30 cellular contexts compared by ENCODE assay signal in the genomic region with DNA sequence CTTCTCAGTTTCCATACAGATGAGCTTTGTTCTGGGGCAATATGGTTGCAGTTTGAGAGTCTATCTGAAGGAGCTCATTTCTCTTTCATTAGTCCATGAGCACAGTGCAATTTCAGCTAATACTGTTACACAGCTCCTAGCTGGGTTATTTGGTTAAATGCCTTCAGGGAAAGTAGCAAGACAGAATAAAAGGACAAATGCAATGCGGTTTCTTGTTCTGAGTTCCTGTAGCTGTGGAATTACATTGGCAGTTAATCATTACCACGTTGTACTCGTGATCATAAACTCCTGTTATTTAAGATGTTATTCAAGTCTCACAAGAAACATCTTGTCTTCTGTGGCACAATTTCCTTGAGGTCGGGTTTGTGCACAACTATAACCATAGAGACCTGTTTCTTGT.
"Had no signal": no experiment of that assay in that cellular context is flagged by ENCODE, and none has a peak within 500 bp of the region (broad histone marks: within the 10 kb centered on the region; RNA-seq: fewer than 3 reads in every experiment).

No MANE protein-coding gene starts in this region.

- H3K27ac Mint-ChIP-seq: activated CD8-positive, alpha-beta T cell treated with anti-CD3 and anti-CD28 coated beads, Interleukin-2, amount 10 ng/mL, durations not matched to agents 7 days and 5 days; activated naive CD4-positive, alpha-beta T cell treated with anti-CD3 and anti-CD28 coated beads, Interleukin-2, amount 50 U/mL, for 72 hours; activated naive CD8-positive, alpha-beta T cell treated with anti-CD3 and anti-CD28 coated beads, Interleukin-2, amount 50 U/mL, for 24 hours; brain; T-helper 1 cell treated with Interleukin-12 subunit alpha and Interleukin-12 subunit beta and Interleukin-4 antibody, amounts not matched to agents 30 μg/mL and 1 μg/mL, for 36 hours; WTC11 had no signal

- DNase-seq: activated CD4-positive, alpha-beta T cell treated with anti-CD3 and anti-CD28 coated beads for 48 hours; activated CD4-positive, alpha-beta T cell treated with anti-CD3 and anti-CD28 coated beads, Interleukin-2, amount 50 U/mL, for 4 hours; activated CD4-positive, CD25-positive, alpha-beta regulatory T cell treated with anti-CD3 and anti-CD28 coated beads, Interleukin-2, amount 50 U/mL, for 72 hours; activated CD8-positive, alpha-beta memory T cell treated with anti-CD3 and anti-CD28 coated beads, Interleukin-2, amount 50 U/mL, for 48 hours; activated CD8-positive, alpha-beta T cell treated with anti-CD3 and anti-CD28 coated beads, Interleukin-2, amount 10 ng/mL, durations not matched to agents 7 days and 5 days; activated effector memory CD4-positive, alpha-beta T cell treated with Interleukin-2 at 50 U/mL for 16 hours; activated naive CD4-positive, alpha-beta T cell; activated naive CD8-positive, alpha-beta T cell treated with anti-CD3 and anti-CD28 coated beads, Interleukin-2, amount 50 U/mL, for 24 hours; activated T-cell treated with anti-CD3 and anti-CD28 coated beads, Interleukin-2, amount 50 U/mL, for 1 hour; amygdala; Kasumi-1; KBM-7; NCI-H1048; NCI-H1417; NCI-H1694; NCI-H2029; NCI-H2107; NCI-H2171 treated with DMSO at 0.1 percent for 48 hours; NCI-H226; NCI-H510A treated with DMSO at 0.1 percent for 48 hours; NCI-H69; NK-92 treated with Interleukin-12 subunit alpha and Interleukin-12 subunit beta, amount 100 ng/mL, for 24 hours; Peyer's patch; Right ventricle myocardium superior; SJCRH30 had no signal

- H3K4me3 ChIP-seq: Peyer's patch, SJCRH30 had no signal

- ATAC-seq: activated CD8-positive, alpha-beta T cell treated with anti-CD3 and anti-CD28 coated beads, Interleukin-2, amount 10 ng/mL, durations not matched to agents 7 days and 5 days; activated naive CD4-positive, alpha-beta T cell treated with anti-CD3 and anti-CD28 coated beads, Interleukin-2, amount 50 U/mL, for 72 hours; activated naive CD8-positive, alpha-beta T cell treated with anti-CD3 and anti-CD28 coated beads, Interleukin-2, amount 50 U/mL, for 24 hours; WTC11 had no signal

- H3K4me1 ChIP-seq: Peyer's patch, SJCRH30 had no signal

- H3K9me3 ChIP-seq: Peyer's patch, SJCRH30 had no signal

- H3K4me1 Mint-ChIP-seq: activated naive CD8-positive, alpha-beta T cell treated with anti-CD3 and anti-CD28 coated beads, Interleukin-2, amount 50 U/mL, for 24 hours; WTC11 had no signal

- H3K36me3 Mint-ChIP-seq: activated naive CD4-positive, alpha-beta T cell treated with anti-CD3 and anti-CD28 coated beads, Interleukin-2, amount 50 U/mL, for 72 hours; brain; WTC11 had no signal

- H3K36me3 ChIP-seq: Peyer's patch, SJCRH30 had no signal

- H3K27ac ChIP-seq: Peyer's patch, RWPE1, SJCRH30 had no signal

- H3K27me3 ChIP-seq: Peyer's patch had no signal

- H3K9me3 Mint-ChIP-seq: activated naive CD4-positive, alpha-beta T cell treated with anti-CD3 and anti-CD28 coated beads, Interleukin-2, amount 50 U/mL, for 72 hours; activated naive CD8-positive, alpha-beta T cell treated with anti-CD3 and anti-CD28 coated beads, Interleukin-2, amount 50 U/mL, for 24 hours; brain; T-helper 1 cell treated with Interleukin-12 subunit alpha and Interleukin-12 subunit beta and Interleukin-4 antibody, amounts not matched to agents 30 μg/mL and 1 μg/mL, for 36 hours had no signal

- H3K4me3 Mint-ChIP-seq: activated CD8-positive, alpha-beta T cell treated with anti-CD3 and anti-CD28 coated beads, Interleukin-2, amount 10 ng/mL, durations not matched to agents 7 days and 5 days; activated naive CD8-positive, alpha-beta T cell treated with anti-CD3 and anti-CD28 coated beads, Interleukin-2, amount 50 U/mL, for 24 hours; brain; T-helper 1 cell treated with Interleukin-12 subunit alpha and Interleukin-12 subunit beta and Interleukin-4 antibody, amounts not matched to agents 30 μg/mL and 1 μg/mL, for 36 hours; WTC11 had no signal
